8 cellular contexts compared by ENCODE assay signal in the genomic region with DNA sequence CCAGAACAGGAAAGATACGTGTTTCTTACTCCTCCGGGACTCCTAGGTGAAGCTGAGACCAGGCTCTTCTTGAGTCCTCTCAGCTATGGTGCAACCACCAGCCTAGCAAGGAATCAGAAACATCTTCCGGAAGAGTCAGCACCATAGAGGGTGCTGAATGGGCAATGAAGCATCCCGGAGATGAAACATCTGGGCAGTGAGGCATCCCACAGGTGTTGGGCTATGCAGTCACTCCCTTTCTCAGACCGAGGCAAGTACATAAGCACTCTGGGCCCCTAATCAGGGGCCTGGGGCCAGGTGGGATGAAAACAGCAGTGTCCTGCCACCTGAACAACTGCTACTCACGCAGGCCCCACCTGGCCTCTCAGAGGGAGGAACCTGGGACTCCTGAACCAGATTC. TPM values are rescaled to one million over a fixed set of nuclear protein-coding genes. Genes with fewer than 3 reads are reported as not detected.
DNase-seq lines count a peak whose midpoint lies in the region; ATAC-seq and TF ChIP-seq lines count a peak whose summit lies in the region.

No MANE protein-coding gene starts in this region.

- no peaks in the 10 kb centered on the region for H3K36me3 ChIP-seq in brain microvascular endothelial cell (replicated peaks)

- H3K27ac ChIP-seq in brain microvascular endothelial cell = peak overlapping the region; percentile 49

- ATAC-seq in Right ventricle myocardium inferior (no peak), left ventricle myocardium superior (no peak), HG03442 (IDR thresholded peaks at IDR 0.05; ENCODE audit: unreplicated experiment) (peak; percentile 19), left lobe of liver (no peak)

- TF ChIP-seq CTCF in brain microvascular endothelial cell (IDR thresholded peaks at IDR 0.05; ENCODE audit: low read depth, low read length, missing control alignments) = no peak

- intact Hi-C loops in Right ventricle myocardium inferior (cut with DNase I) (no loop called here), left ventricle myocardium superior (cut with micrococcal nuclease) (no loop called here)

- in situ Hi-C loops in brain microvascular endothelial cell (cut with HindIII; ENCODE audit: low pct_ligation_motif_present, low sequenced_read_pairs) = no loop called here

- DNase-seq in Right ventricle myocardium inferior (ENCODE audit: missing footprints) (peak; percentile 34), left ventricle myocardium superior (no peak), brain microvascular endothelial cell (no peak), NCI-H524 treated with DMSO at 0.1 percent for 48 hours (lab: John Stamatoyannopoulos, UW) (no peak), left lobe of liver (ENCODE audit: low spot score) (no peak), AG08396 (ENCODE audit: low spot score) (no peak)

- H3K4me3 ChIP-seq in brain microvascular endothelial cell (ENCODE audit: low read depth, low read length) (peak overlapping the region; percentile 96), mononuclear cell (ENCODE audit: low read length) (peak overlapping the region; percentile 81)

- H3K27me3 ChIP-seq in brain microvascular endothelial cell (replicated peaks) = no peaks in the 10 kb centered on the region
- H3K27me3 ChIP-seq in mononuclear cell (ENCODE audit: insufficient read depth, low read length) = no peaks in the 10 kb centered on the region

- peaks cover 59% of the 10 kb centered on the region for H3K4me1 ChIP-seq in mononuclear cell (ENCODE audit: insufficient read depth, low read length)

- no peaks in the 10 kb centered on the region for H3K9me3 ChIP-seq in mononuclear cell (ENCODE audit: low read depth, low read length)

RNA-seq across cellular contexts. Expression of a gene that starts 1.4 kb away (rescaled TPM):
- total RNA-seq in Right ventricle myocardium inferior = 51.8 TPM
- total RNA-seq in left ventricle myocardium superior = 51.2 TPM
- 18.2 TPM for total RNA-seq in mononuclear cell
- 13.7 TPM for total RNA-seq in left lobe of liver

RNA-seq across cellular contexts. Expression of a gene that starts 16.8 kb away (rescaled TPM):
- total RNA-seq in Right ventricle myocardium inferior (98.4 TPM), left ventricle myocardium superior (105 TPM), mononuclear cell (41.1 TPM), left lobe of liver (40.6 TPM)

RNA-seq across cellular contexts. Expression of a gene that starts 24.9 kb away (rescaled TPM):
- 14.4 TPM for total RNA-seq in Right ventricle myocardium inferior
- 13.2 TPM for total RNA-seq in left ventricle myocardium superior
- total RNA-seq in mononuclear cell = 12.1 TPM
- total RNA-seq in left lobe of liver = 2.0 TPM

RNA-seq across cellular contexts. Expression of a gene that starts 27.3 kb away (rescaled TPM):
- total RNA-seq in Right ventricle myocardium inferior = 5.9 TPM
- total RNA-seq in left ventricle myocardium superior = 5.1 TPM
- 24.1 TPM for total RNA-seq in mononuclear cell
- total RNA-seq in left lobe of liver = 13.1 TPM

RNA-seq across cellular contexts. Expression of a gene that starts 40.2 kb away (rescaled TPM):
- total RNA-seq in Right ventricle myocardium inferior = 2.2 TPM
- 2.1 TPM for total RNA-seq in left ventricle myocardium superior
- total RNA-seq in mononuclear cell = 40.8 TPM
- 0.53 TPM for total RNA-seq in left lobe of liver
